In the genomic region with DNA sequence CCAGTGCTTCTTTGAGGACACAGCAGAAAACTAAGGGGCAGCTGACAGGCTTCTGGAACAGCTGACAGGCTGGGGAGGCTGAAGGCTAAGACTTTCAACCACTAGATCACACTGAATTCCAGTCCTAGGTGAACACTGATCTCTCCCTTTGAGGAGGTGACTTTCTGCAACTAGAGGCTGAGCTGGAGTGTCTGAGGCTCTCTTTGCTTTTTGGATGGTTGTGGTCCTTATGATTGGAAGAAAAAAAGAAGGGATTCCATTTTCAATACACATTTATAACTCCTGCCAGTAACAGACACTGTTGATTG, we compare ENCODE assay signal across 8 cellular contexts. TPM values are rescaled to one million over a fixed set of nuclear protein-coding genes. Genes with fewer than 3 reads are reported as not detected.
DNase-seq lines count a peak whose midpoint lies in the region; ATAC-seq, FAIRE-seq and TF ChIP-seq lines count a peak whose summit lies in the region.

No MANE protein-coding gene starts in this region.

- H3K4me3 ChIP-seq in BLaER1 (peak overlapping the region; percentile 66; the same call in 1 of the 2 replicates), Panc1 (ENCODE audit: low read depth in 2 of 2, low read length in 2 of 2) (peak overlapping the region; percentile 61 to 73), endothelial cell of umbilical vein (replicated peaks in 1 of 3; ENCODE audit: insufficient read depth in 1 of 3, low read depth in 1 of 3, low read length in 3 of 3) (no peak overlapping the region), osteoblast (ENCODE audit: insufficient read depth, low read length) (peak overlapping the region; percentile 82)

- H3K79me2 ChIP-seq in endothelial cell of umbilical vein (ENCODE audit: control insufficient read depth, insufficient read depth, low read length) (no peaks in the 10 kb centered on the region), osteoblast (ENCODE audit: insufficient read depth, low read length) (peaks cover 16% of the 10 kb centered on the region)

- dilution Hi-C loops in endothelial cell of umbilical vein (cut with MboI; ENCODE audit: extremely low pct_ligation_motif_present, low sequenced_read_pairs): no loop called here

- H2AFZ ChIP-seq in endothelial cell of umbilical vein (ENCODE audit: low read depth, low read length): peak overlapping the region; percentile 71
- no peak overlapping the region for H2AFZ ChIP-seq in osteoblast (ENCODE audit: low read length)

- H3K27me3 ChIP-seq in BLaER1: peaks cover 9% of the 10 kb centered on the region
- H3K27me3 ChIP-seq in Panc1 (ENCODE audit: control insufficient read depth, insufficient read depth, low read length): no peaks in the 10 kb centered on the region
- H3K27me3 ChIP-seq in endothelial cell of umbilical vein (ENCODE audit: control insufficient read depth in 2 of 2, insufficient read depth in 2 of 2, low read length in 2 of 2): no peaks in the 10 kb centered on the region
- H3K27me3 ChIP-seq in osteoblast (ENCODE audit: insufficient read depth, low read length): peaks cover 8% of the 10 kb centered on the region

- H4K20me1 ChIP-seq in BLaER1 (no peaks in the 10 kb centered on the region; the same call in 1 of the 2 replicates), endothelial cell of umbilical vein (replicated peaks; ENCODE audit: control insufficient read depth, extremely low read depth, insufficient read depth, low read length) (no peaks in the 10 kb centered on the region), osteoblast (ENCODE audit: insufficient read depth, low read length) (no peaks in the 10 kb centered on the region)

- H3K4me2 ChIP-seq in BLaER1 (peak overlapping the region; percentile 98), endothelial cell of umbilical vein (ENCODE audit: insufficient read depth, low read length) (peak overlapping the region; percentile 58), osteoblast (ENCODE audit: insufficient read depth, low read length) (peak overlapping the region; percentile 98)

- no peaks in the 10 kb centered on the region for H3K9me3 ChIP-seq in BLaER1
- no peaks in the 10 kb centered on the region for H3K9me3 ChIP-seq in Panc1 (ENCODE audit: control insufficient read depth, insufficient read depth, low read depth, low read length)
- no peaks in the 10 kb centered on the region for H3K9me3 ChIP-seq in endothelial cell of umbilical vein (replicated peaks; ENCODE audit: control insufficient read depth, insufficient read depth, low read length)
- no peaks in the 10 kb centered on the region for H3K9me3 ChIP-seq in osteoblast (ENCODE audit: low read depth, low read length)

- no peaks in the 10 kb centered on the region for H3K9me1 ChIP-seq in endothelial cell of umbilical vein (replicated peaks; ENCODE audit: control insufficient read depth, extremely low read depth, insufficient read depth, low read length)

- FAIRE-seq in endothelial cell of umbilical vein (lab: Jason Lieb, UNC) (no peak), H54 (lab: Jason Lieb, UNC) (no peak)

- H3K36me3 ChIP-seq in BLaER1: no peaks in the 10 kb centered on the region
- H3K36me3 ChIP-seq in Panc1 (ENCODE audit: control insufficient read depth, insufficient read depth, low read length): no peaks in the 10 kb centered on the region
- H3K36me3 ChIP-seq in endothelial cell of umbilical vein (ENCODE audit: control insufficient read depth in 2 of 2, extremely low read depth in 1 of 2, insufficient read depth in 2 of 2, low read length in 2 of 2): no peaks in the 10 kb centered on the region
- no peaks in the 10 kb centered on the region for H3K36me3 ChIP-seq in osteoblast (ENCODE audit: insufficient read depth, low read length)

- no peak for DNase-seq in Panc1 (ENCODE audit: low read depth, low spot score)
- DNase-seq in endothelial cell of umbilical vein (ENCODE audit: low read depth, low spot score): no peak
- no peak for DNase-seq in osteoblast (ENCODE audit: insufficient read length, low spot score, missing footprints)
- DNase-seq in NOMO-1 treated with DMSO at 0.1 percent for 48 hours (lab: John Stamatoyannopoulos, UW; ENCODE audit: unreplicated experiment): no peak
- DNase-seq in dermis blood vessel endothelial cell: no peak
- no peak for DNase-seq in H54 (ENCODE audit: insufficient read length, low spot score)
- no peak for DNase-seq in NCI-H1436 (lab: John Stamatoyannopoulos, UW)

- intact Hi-C loops in Panc1 (cut with micrococcal nuclease; ENCODE audit: unreplicated experiment) (no loop called here), endothelial cell of umbilical vein (cut with micrococcal nuclease) (no loop called here)

- TF ChIP-seq CTCF in Panc1 (IDR thresholded peaks at IDR 0.05): no peak
- no peak for TF ChIP-seq CTCF in endothelial cell of umbilical vein (IDR thresholded peaks at IDR 0.05; ENCODE audit: extremely low read depth in 1 of 2, insufficient read depth in 1 of 2, low read depth in 1 of 2, low read length in 2 of 2)
- no peak for TF ChIP-seq CTCF in osteoblast (IDR thresholded peaks at IDR 0.05; ENCODE audit: extremely low read depth, low read depth, low read length)

- BruUV-seq in Panc1 (replicated peaks; lab: Mats Ljungman, UMichigan) (TSS peak; percentile 70), endothelial cell of umbilical vein (replicated peaks; lab: Mats Ljungman, UMichigan) (no TSS peak)

- no peak for ATAC-seq in Panc1

- in situ Hi-C loops in Panc1 (cut with HindIII; ENCODE audit: low pct_unique_long_range_greater_than_20kb, low sequenced_read_pairs): no loop called here

- TF ChIP-seq POLR2A in endothelial cell of umbilical vein (IDR thresholded peaks at IDR 0.05; ENCODE audit: low read depth, low read length) (no peak), H54 (IDR thresholded peaks at IDR 0.05; ENCODE audit: low read depth, low read length) (no peak)

- POLR2A ChIA-PET in Panc1 (lab: Charles Lee) (no interaction called here), endothelial cell of umbilical vein (lab: Charles Lee) (interaction anchor here (1.7 kb wide), 1 partner anchor 14 kb away, joined by 6 read pairs; no protein-coding TSS in a partner anchor)

- H3K27ac ChIP-seq in BLaER1: peak overlapping the region; percentile 15; the same call in 1 of the 2 replicates
- H3K27ac ChIP-seq in Panc1 (ENCODE audit: low read length): peak overlapping the region; percentile 88
- H3K27ac ChIP-seq in endothelial cell of umbilical vein (ENCODE audit: insufficient read depth, low read depth, low read length): no peak overlapping the region
- H3K27ac ChIP-seq in osteoblast (ENCODE audit: low read depth, low read length): peak overlapping the region; percentile 92

- peak overlapping the region; percentile 53; the same call in 1 of the 2 replicates for H3K9ac ChIP-seq in BLaER1
- H3K9ac ChIP-seq in endothelial cell of umbilical vein (replicated peaks; ENCODE audit: extremely low read depth, insufficient read depth, low read length): no peak overlapping the region

- H3K4me1 ChIP-seq in BLaER1: peaks cover 74% of the 10 kb centered on the region
- H3K4me1 ChIP-seq in Panc1 (ENCODE audit: control insufficient read depth, insufficient read depth, low read length): peaks cover 46% of the 10 kb centered on the region
- peaks cover 12% of the 10 kb centered on the region for H3K4me1 ChIP-seq in endothelial cell of umbilical vein (ENCODE audit: control insufficient read depth, extremely low read depth, insufficient read depth, low read length)
- peaks cover 29% of the 10 kb centered on the region for H3K4me1 ChIP-seq in osteoblast (ENCODE audit: insufficient read depth, low read length)

- CTCF ChIA-PET in Panc1 (lab: Charles Lee): no interaction called here
- CTCF ChIA-PET in endothelial cell of umbilical vein (lab: Charles Lee): interaction anchor here (0.8 to 3.2 kb wide), 5 partner anchors 14 to 73 kb away, joined by 3 to 20 read pairs (median 7); no protein-coding TSS in a partner anchor

TF ChIP-seq in endothelial cell of umbilical vein, 7 proteins besides CTCF, POLR2A, EP300 and RAD21:
- TF ChIP-seq FOS (IDR thresholded peaks at IDR 0.05; ENCODE audit: borderline replicate concordance, insufficient read depth, low read length) (no peak), MYC (IDR thresholded peaks at IDR 0.05; ENCODE audit: low read depth, low read length) (no peak), JUN (IDR thresholded peaks at IDR 0.05; ENCODE audit: borderline replicate concordance, insufficient read depth, insufficient read length, low read depth) (no peak), POLR2AphosphoS5 (IDR thresholded peaks at IDR 0.05; ENCODE audit: insufficient read depth, low read depth, low read length) (no peak), GATA2 (IDR thresholded peaks at IDR 0.05; ENCODE audit: insufficient read depth, insufficient read length, low read depth, low read length) (no peak), EZH2 (IDR thresholded peaks at IDR 0.05; ENCODE audit: borderline replicate concordance, low read depth, low read length, severe bottlenecking) (no peak)
- TF ChIP-seq, protein P1, sequence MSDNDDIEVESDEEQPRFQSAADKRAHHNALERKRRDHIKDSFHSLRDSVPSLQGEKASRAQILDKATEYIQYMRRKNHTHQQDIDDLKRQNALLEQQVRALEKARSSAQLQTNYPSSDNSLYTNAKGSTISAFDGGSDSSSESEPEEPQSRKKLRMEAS (IDR thresholded peaks at IDR 0.05; ENCODE audit: insufficient read depth, insufficient read length): no peak

RNA-seq across cellular contexts. Expression of a gene that starts 1.4 kb away (rescaled TPM):
- total RNA-seq in Panc1 (2021; ENCODE audit: unreplicated experiment) (12.2 TPM), endothelial cell of umbilical vein (3.3 and 4.8 TPM in 2 replicates), osteoblast (5.3 and 8.0 TPM in 2 replicates), dermis blood vessel endothelial cell (23.3 and 25.2 TPM in 2 replicates)
- 14.1 TPM for polyA plus RNA-seq in Panc1 (2012; ENCODE audit: insufficient read length)
- 4.2 and 5.1 TPM in 2 replicates for polyA plus RNA-seq in endothelial cell of umbilical vein
- polyA plus RNA-seq in endothelial cell of umbilical vein (2011; cell fraction: cytosol; rRNA removed): 2.8 and 3.4 TPM in 2 replicates
- polyA plus RNA-seq in endothelial cell of umbilical vein (2011; cell fraction: nucleus; rRNA removed): 2.1 and 3.4 TPM in 2 replicates
- 2.1 and 2.6 TPM in 2 replicates for polyA plus RNA-seq in endothelial cell of umbilical vein (2012)
- 16.2 and 17.7 TPM in 2 replicates for polyA minus RNA-seq in endothelial cell of umbilical vein
- polyA minus RNA-seq in endothelial cell of umbilical vein (2011; cell fraction: cytosol; rRNA and poly(A)+ RNA removed): 4.4 TPM
- 1.9 and 2.8 TPM in 2 replicates for polyA minus RNA-seq in endothelial cell of umbilical vein (2011; cell fraction: nucleus; rRNA and poly(A)+ RNA removed)

Comparison
In these comparisons a context has a peak if more than half of its experiments do, and no peak if none do; other contexts are left out.
1. H3K4me3 ChIP-seq: peak in BLaER1 (single experiment), Panc1 (2 of 2) and osteoblast (single experiment); none in endothelial cell of umbilical vein (0 of 3).
2. Peak in every context shown above with its lines, with median percentiles within 50 percentile points of each other: H3K4me2 ChIP-seq.